ENCODE assay signal across 8 cellular contexts in the genomic region with DNA sequence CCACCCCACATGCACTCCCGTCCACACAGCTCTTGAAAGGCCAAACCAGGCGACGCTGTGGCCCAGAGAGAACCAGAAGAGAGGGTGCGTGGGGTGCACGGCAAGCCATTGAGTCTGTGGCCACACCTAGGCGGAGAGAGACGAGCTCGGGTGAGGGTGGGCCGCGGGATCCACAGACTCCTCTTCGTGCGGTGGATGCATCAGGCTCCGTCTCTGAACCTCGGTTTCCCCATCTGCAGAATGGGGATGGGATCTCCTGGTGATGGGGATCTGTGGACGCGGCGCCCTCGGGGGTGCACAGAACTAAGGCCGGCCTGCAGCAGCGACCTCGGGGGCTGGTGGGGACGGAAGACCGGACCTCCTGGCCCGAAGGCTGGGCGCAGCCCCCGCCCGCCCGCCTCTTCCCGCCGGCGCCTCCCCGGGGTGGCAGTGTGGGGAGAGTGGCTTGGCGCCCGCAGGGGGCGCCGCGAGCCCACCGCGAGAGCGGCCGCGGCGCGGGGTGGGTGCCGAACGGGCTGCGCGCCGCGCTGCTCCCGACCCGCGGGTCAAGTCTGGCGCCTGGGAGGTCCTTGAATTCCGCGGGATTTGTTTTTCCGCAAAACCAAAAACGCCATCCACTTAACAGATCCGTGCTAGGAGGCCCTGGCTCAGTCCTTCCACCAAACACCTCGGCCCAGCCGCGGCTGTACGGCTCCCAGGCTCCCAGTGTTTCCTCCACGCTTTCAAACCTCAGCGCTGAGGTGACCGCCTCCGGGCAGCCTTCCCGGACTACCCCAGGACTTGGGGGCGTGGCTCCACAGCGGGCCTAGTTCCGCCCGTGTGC. TPM values are rescaled to one million over a fixed set of nuclear protein-coding genes. Genes with fewer than 3 reads are reported as not detected.
DNase-seq lines count a peak whose midpoint lies in the region; ATAC-seq and TF ChIP-seq lines count a peak whose summit lies in the region.

No MANE protein-coding gene starts in this region.

- WGBS in thymus = 9% methylated on average over 72 of the region's 72 CpGs

- CTCF ChIA-PET in activated CD8-positive, alpha-beta T cell treated with anti-CD3 and anti-CD28 coated beads, Interleukin-2, amount 10 ng/mL, durations not matched to agents 7 days and 5 days (lab: Charles Lee) = interaction anchor here (1.1 to 3.0 kb wide), 4 partner anchors 12 to 75 kb away, joined by 3 to 12 read pairs (median 8); a partner anchor contains a TSS

- no peak overlapping the region for H3K27ac ChIP-seq in thymus (ENCODE audit: low read depth)

- H3K36me3 ChIP-seq in thymus (ENCODE audit: control insufficient read depth, insufficient read depth) = no peaks in the 10 kb centered on the region

- H3K27me3 ChIP-seq in mononuclear cell (ENCODE audit: insufficient read depth, low read length) (peaks cover 32% of the 10 kb centered on the region), thymus (ENCODE audit: control insufficient read depth, insufficient read depth) (peaks cover 19% of the 10 kb centered on the region)

- peak overlapping the region; percentile 36 for H3K4me3 ChIP-seq in epithelial cell of esophagus (ENCODE audit: low read length)
- H3K4me3 ChIP-seq in mononuclear cell (ENCODE audit: low read length) = peak overlapping the region; percentile 41
- H3K4me3 ChIP-seq in thymus (ENCODE audit: low read length) = peak overlapping the region; percentile 33

- DNase-seq in AG08395 (ENCODE audit: low spot score) (peak; percentile 70), NCI-H1694 treated with DMSO at 0.1 percent for 48 hours (lab: John Stamatoyannopoulos, UW) (peak; percentile 26), epithelial cell of esophagus (ENCODE audit: low read depth) (peak; percentile 15), KG1 (lab: John Stamatoyannopoulos, UW) (no peak)
- DNase-seq in activated CD8-positive, alpha-beta T cell treated with anti-CD3 and anti-CD28 coated beads, Interleukin-2, amount 10 ng/mL, durations not matched to agents 7 days and 5 days = peak; percentile 44

- peak overlapping the region; percentile 77 for H3K4me3 Mint-ChIP-seq in activated CD8-positive, alpha-beta T cell treated with anti-CD3 and anti-CD28 coated beads, Interleukin-2, amount 10 ng/mL, durations not matched to agents 7 days and 5 days

- H3K27me3 Mint-ChIP-seq in activated CD8-positive, alpha-beta T cell treated with anti-CD3 and anti-CD28 coated beads, Interleukin-2, amount 10 ng/mL, durations not matched to agents 7 days and 5 days (ENCODE audit: low read depth) = peaks cover 42% of the 10 kb centered on the region

- peak; percentile 16 for TF ChIP-seq CTCF in epithelial cell of esophagus (IDR thresholded peaks at IDR 0.05; ENCODE audit: insufficient read depth, low read depth, low read length, missing control alignments)

- peaks cover 12% of the 10 kb centered on the region for H3K4me1 ChIP-seq in mononuclear cell (ENCODE audit: insufficient read depth, low read length)
- H3K4me1 ChIP-seq in thymus (ENCODE audit: control insufficient read depth, insufficient read depth, low read length) = peaks cover 4% of the 10 kb centered on the region

- H3K4me1 Mint-ChIP-seq in activated CD8-positive, alpha-beta T cell treated with anti-CD3 and anti-CD28 coated beads, Interleukin-2, amount 10 ng/mL, durations not matched to agents 7 days and 5 days (ENCODE audit: low read depth) = peaks cover 18% of the 10 kb centered on the region

- H3K9me3 Mint-ChIP-seq in activated CD8-positive, alpha-beta T cell treated with anti-CD3 and anti-CD28 coated beads, Interleukin-2, amount 10 ng/mL, durations not matched to agents 7 days and 5 days (ENCODE audit: insufficient read depth) = no peaks in the 10 kb centered on the region

- H3K27ac Mint-ChIP-seq in activated CD8-positive, alpha-beta T cell treated with anti-CD3 and anti-CD28 coated beads, Interleukin-2, amount 10 ng/mL, durations not matched to agents 7 days and 5 days = no peak overlapping the region

- POLR2A ChIA-PET in activated CD8-positive, alpha-beta T cell treated with anti-CD3 and anti-CD28 coated beads, Interleukin-2, amount 10 ng/mL, durations not matched to agents 7 days and 5 days (lab: Charles Lee) = no interaction called here

- ATAC-seq in GM18511 (IDR thresholded peaks at IDR 0.05; ENCODE audit: unreplicated experiment) = peak; percentile 61
- peak; percentile 94 for ATAC-seq in activated CD8-positive, alpha-beta T cell treated with anti-CD3 and anti-CD28 coated beads, Interleukin-2, amount 10 ng/mL, durations not matched to agents 7 days and 5 days

- no peaks in the 10 kb centered on the region for H3K9me3 ChIP-seq in mononuclear cell (ENCODE audit: low read depth, low read length)
- no peaks in the 10 kb centered on the region for H3K9me3 ChIP-seq in thymus (ENCODE audit: control insufficient read depth)

- no peaks in the 10 kb centered on the region for H3K36me3 Mint-ChIP-seq in activated CD8-positive, alpha-beta T cell treated with anti-CD3 and anti-CD28 coated beads, Interleukin-2, amount 10 ng/mL, durations not matched to agents 7 days and 5 days (ENCODE audit: low read depth)

RNA-seq across cellular contexts. Expression of a gene that starts 13.2 kb away (rescaled TPM):
- total RNA-seq in activated CD8-positive, alpha-beta T cell treated with anti-CD3 and anti-CD28 coated beads, Interleukin-2, amount 10 ng/mL, durations not matched to agents 7 days and 5 days = 10 to 100 TPM; 69.3 to 76.2 TPM
- 110 TPM for total RNA-seq in mononuclear cell
- 100 TPM for polyA plus RNA-seq in thymus
